ENCODE assay signal across 8 cellular contexts in the genomic region with DNA sequence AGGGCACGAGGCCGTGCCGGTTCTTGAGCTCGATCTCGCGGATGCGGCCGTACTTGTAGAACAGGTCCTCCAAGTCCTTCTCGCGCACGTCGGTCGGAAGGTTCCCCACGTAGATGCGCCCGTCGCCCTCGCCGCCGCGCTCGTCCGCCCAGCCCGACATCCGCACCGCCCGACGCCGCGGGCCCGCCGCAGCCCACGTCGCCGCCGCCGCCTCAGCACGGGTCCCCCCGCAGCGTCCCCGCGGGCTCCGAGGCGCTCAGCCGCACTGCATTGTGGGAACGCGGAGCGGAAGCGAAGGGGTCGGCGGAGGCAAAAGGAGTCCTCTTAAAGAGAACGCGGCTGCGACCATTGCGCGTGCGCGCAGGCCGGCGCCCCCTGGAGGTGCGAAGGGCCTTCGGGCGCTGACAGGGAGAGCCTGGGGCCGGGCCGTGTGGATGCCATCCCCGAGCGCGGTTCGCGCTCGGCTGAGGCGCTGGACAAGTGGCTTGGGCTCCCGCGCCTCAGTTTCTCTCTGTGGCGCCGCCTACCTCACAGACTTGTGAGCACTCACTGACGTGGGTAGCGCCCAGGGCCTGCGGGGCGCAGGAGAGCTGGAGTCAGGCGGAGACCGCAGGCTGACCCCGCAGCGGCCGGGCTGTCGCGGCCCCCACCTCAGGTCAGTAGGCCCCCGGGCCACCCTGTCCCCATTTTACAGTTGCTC. TPM values are rescaled to one million over a fixed set of nuclear protein-coding genes. Genes with fewer than 3 reads are reported as not detected.
DNase-seq lines count a peak whose midpoint lies in the region; ATAC-seq and TF ChIP-seq lines count a peak whose summit lies in the region.

A gene with protein sequence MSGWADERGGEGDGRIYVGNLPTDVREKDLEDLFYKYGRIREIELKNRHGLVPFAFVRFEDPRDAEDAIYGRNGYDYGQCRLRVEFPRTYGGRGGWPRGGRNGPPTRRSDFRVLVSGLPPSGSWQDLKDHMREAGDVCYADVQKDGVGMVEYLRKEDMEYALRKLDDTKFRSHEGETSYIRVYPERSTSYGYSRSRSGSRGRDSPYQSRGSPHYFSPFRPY (minus strand): TSS at position 299 of the 700 bp plus-strand sequence. CDS start 139 bp downstream, at position 160.

- CTCF ChIA-PET in activated B cell treated with CpG ODN at 0.5 μM for 24 hours (lab: Charles Lee) = interaction anchor here (0.9 to 2.7 kb wide), 6 partner anchors 11 to 66 kb away, joined by 3 to 16 read pairs (median 6); a partner anchor contains a TSS

- H3K27ac Mint-ChIP-seq in activated B cell treated with CpG ODN at 0.5 μM for 24 hours = peak within 1 kb of the TSS; percentile 86

- peaks cover 33% of the 10 kb centered on the region for H3K4me1 Mint-ChIP-seq in activated B cell treated with CpG ODN at 0.5 μM for 24 hours

- H3K4me3 Mint-ChIP-seq in activated B cell treated with CpG ODN at 0.5 μM for 24 hours = peak within 1 kb of the TSS; percentile 90

- peak within 1 kb of the TSS; percentile 82 for H3K27ac ChIP-seq in caudate nucleus (ENCODE audit: low read depth, low read length)

- no peaks in the 10 kb centered on the region for H3K27me3 Mint-ChIP-seq in activated B cell treated with CpG ODN at 0.5 μM for 24 hours

- TF ChIP-seq POLR2A in GM18951 (IDR thresholded peaks at IDR 0.05; ENCODE audit: extremely low read depth, insufficient read depth, insufficient read length) = peak; percentile 94

- no peak for TF ChIP-seq CTCF in activated B cell treated with CpG ODN at 0.5 μM for 24 hours (IDR thresholded peaks at IDR 0.05)

- H3K36me3 Mint-ChIP-seq in activated B cell treated with CpG ODN at 0.5 μM for 24 hours (ENCODE audit: low read depth) = peaks cover 28% of the 10 kb centered on the region

- DNase-seq in AG08396 (ENCODE audit: low spot score) (peak; percentile 100), NCI-H226 (peak; percentile 91), activated B cell treated with CpG ODN at 0.5 μM for 24 hours (peak; percentile 99), caudate nucleus (lab: John Stamatoyannopoulos, UW) (peak in 60 of 61 donors; percentile 49 to 96 (median 91)), iris pigment epithelial cell (ENCODE audit: low read depth) (peak; percentile 97)
- DNase-seq in stimulated activated CD4-positive, alpha-beta T cell treated with anti-CD3 and anti-CD28 coated beads, Interleukin-12 subunit alpha, Interleukin-12 subunit beta, amount 100 ng/mL, for 4 hours = peak; percentile 97

- in situ Hi-C loops in GM18951 (cut with MboI; ENCODE audit: low sequenced_read_pairs, unreplicated experiment) = no loop called here

- ATAC-seq in HG03196 (IDR thresholded peaks at IDR 0.05; ENCODE audit: unreplicated experiment) (peak; percentile 87), activated B cell treated with CpG ODN at 0.5 μM for 24 hours (ENCODE audit: low read depth) (peak; percentile 88)

- intact Hi-C loops in activated B cell treated with CpG ODN at 0.5 μM for 24 hours (cut with micrococcal nuclease) = loop anchor here (1.0 to 2.0 kb wide), 6 partner anchors 15 to 112 kb away; a partner anchor contains a TSS

- H3K9me3 Mint-ChIP-seq in activated B cell treated with CpG ODN at 0.5 μM for 24 hours = no peaks in the 10 kb centered on the region

- POLR2A ChIA-PET in activated B cell treated with CpG ODN at 0.5 μM for 24 hours (lab: Charles Lee) = interaction anchor here (0.5 to 3.5 kb wide), 21 partner anchors 11 to 357 kb away, joined by 3 to 54 read pairs (median 5); a partner anchor contains a TSS

RNA-seq across cellular contexts. Expression of the gene that starts here (rescaled TPM):
- total RNA-seq in activated B cell treated with CpG ODN at 0.5 μM for 24 hours = 191 and 192 TPM in 2 replicates

Comparison
In these comparisons a context has a peak if more than half of its experiments do, and no peak if none do; other contexts are left out.
1. Peak in every context shown above with its lines: DNase-seq, ATAC-seq and H3K27ac ChIP-seq.